In genomic region chr4:70704333-70705145, GRCh38 we compare ENCODE assay signal across 1 cellular context.
TF ChIP-seq lines count a peak whose summit lies in the region.

No MANE protein-coding gene starts in this region.

TF ChIP-seq in HepG2, 621 proteins besides CTCF, POLR2A, EP300 and RAD21 (continued from another document):
- TF ChIP-seq ZHX2 (IDR thresholded peaks at IDR 0.05; ENCODE audit: low read depth) (no peak), ZHX2 (CRISPR knock-in tag; IDR thresholded peaks at IDR 0.05; ENCODE audit: borderline replicate concordance) (no peak), ZMYM4 (CRISPR knock-in tag; IDR thresholded peaks at IDR 0.05) (peak; percentile 78), ZNF574 (CRISPR knock-in tag; IDR thresholded peaks at IDR 0.05) (0 out of 2 replicates have a peak, but pooled peaks have one; percentile 19), ZFX (CRISPR knock-in tag; IDR thresholded peaks at IDR 0.05; ENCODE audit: low read depth) (peak; percentile 94), HES4 (CRISPR knock-in tag; IDR thresholded peaks at IDR 0.05; ENCODE audit: borderline replicate concordance) (peak; percentile 57; the same call in 1 of the 2 replicates), ESRRA (CRISPR knock-in tag; IDR thresholded peaks at IDR 0.05; ENCODE audit: low read depth) (no peak; the same call in 1 of the 2 replicates), ZNF432 (CRISPR knock-in tag; IDR thresholded peaks at IDR 0.05; ENCODE audit: borderline replicate concordance) (no peak), THAP9 (CRISPR knock-in tag; IDR thresholded peaks at IDR 0.05; ENCODE audit: borderline replicate concordance) (no peak), FOXA1 (IDR thresholded peaks at IDR 0.05) (no peak), FOXA1 (CRISPR knock-in tag; IDR thresholded peaks at IDR 0.05) (no peak), ZNF83 (CRISPR knock-in tag; IDR thresholded peaks at IDR 0.05; ENCODE audit: borderline replicate concordance) (0 out of 2 replicates have a peak, but pooled peaks have one; percentile 8), SRF (IDR thresholded peaks at IDR 0.05; ENCODE audit: low read depth, low read length) (no peak), DNMT1 (CRISPR knock-in tag; IDR thresholded peaks at IDR 0.05) (no peak), TRIM24 (CRISPR knock-in tag; IDR thresholded peaks at IDR 0.05) (no peak), EED (CRISPR knock-in tag; IDR thresholded peaks at IDR 0.05) (peak; percentile 49; the same call in 1 of the 2 replicates), MAX (IDR thresholded peaks at IDR 0.05) (peak; percentile 38; the same call in 1 of the 2 replicates), ZFP91 (CRISPR knock-in tag; IDR thresholded peaks at IDR 0.05; ENCODE audit: borderline replicate concordance) (0 out of 2 replicates have a peak, but pooled peaks have one; percentile 22), ZNF567 (CRISPR knock-in tag; IDR thresholded peaks at IDR 0.05; ENCODE audit: borderline replicate concordance) (peak; percentile 49; the same call in 1 of the 2 replicates), HNF1A (IDR thresholded peaks at IDR 0.05; ENCODE audit: low read depth) (no peak), HNF1A (CRISPR knock-in tag; IDR thresholded peaks at IDR 0.05; ENCODE audit: borderline replicate concordance) (peak; percentile 37; the same call in 1 of the 2 replicates), SALL2 (CRISPR knock-in tag; IDR thresholded peaks at IDR 0.05) (no peak; the same call in 1 of the 2 replicates), KAT8 (CRISPR knock-in tag; IDR thresholded peaks at IDR 0.05) (peak; percentile 49; the same call in 1 of the 2 replicates), ZXDC (CRISPR knock-in tag; IDR thresholded peaks at IDR 0.05) (peak; percentile 35; the same call in 1 of the 2 replicates), IRF2 (CRISPR knock-in tag; IDR thresholded peaks at IDR 0.05) (peak; percentile 36; the same call in 1 of the 2 replicates), ZSCAN31 (CRISPR knock-in tag; IDR thresholded peaks at IDR 0.05; ENCODE audit: low read depth) (peak; percentile 69), ZNF543 (CRISPR knock-in tag; IDR thresholded peaks at IDR 0.05) (0 out of 2 replicates have a peak, but pooled peaks have one; percentile 10), MTA3 (CRISPR knock-in tag; IDR thresholded peaks at IDR 0.05) (no peak), NFKB2 (CRISPR knock-in tag; IDR thresholded peaks at IDR 0.05; ENCODE audit: borderline replicate concordance) (peak; percentile 46; the same call in 1 of the 2 replicates), ZNF556 (CRISPR knock-in tag; IDR thresholded peaks at IDR 0.05; ENCODE audit: borderline replicate concordance) (peak; percentile 76; the same call in 1 of the 2 replicates), ZNF20 (CRISPR knock-in tag; IDR thresholded peaks at IDR 0.05) (no peak), ZNF710 (CRISPR knock-in tag; IDR thresholded peaks at IDR 0.05; ENCODE audit: borderline replicate concordance) (0 out of 2 replicates have a peak, but pooled peaks have one; percentile 48)
